Comparison of ENCODE assay signal across 14 cellular contexts in genomic region chr10:86727992-86728559, GRCh38. TPM values are rescaled to one million over a fixed set of nuclear protein-coding genes. Genes with fewer than 3 reads are reported as not detected.
"Had no signal": no experiment of that assay in that cellular context is flagged by ENCODE, and none has a peak within 500 bp of the region (broad histone marks: within the 10 kb centered on the region; RNA-seq: fewer than 3 reads in every experiment).

No MANE protein-coding gene starts in this region.

- H3K4me3 Mint-ChIP-seq: activated naive CD4-positive, alpha-beta T cell treated with anti-CD3 and anti-CD28 coated beads, Interleukin-2, amount 50 U/mL, for 24 hours; naive B cell; T-helper 17 cell had no signal

- DNase-seq: activated effector memory CD4-positive, alpha-beta T cell treated with Interleukin-2 at 50 U/mL for 16 hours; amniotic stem cell; body of pancreas; effector memory CD4-positive, alpha-beta T cell; head of caudate nucleus; left lung; naive B cell; stimulated activated CD4-positive, alpha-beta T cell treated with anti-CD3 and anti-CD28 coated beads, Interleukin-4, amount 100 ng/mL, for 4 hours; T-helper 17 cell had no signal

- H3K27ac ChIP-seq: body of pancreas, epithelial cell of prostate, left lung, neutrophil, tibial nerve had no signal

- H3K36me3 ChIP-seq: left lung, neutrophil, tibial nerve had no signal

- H3K36me3 Mint-ChIP-seq: activated naive CD4-positive, alpha-beta T cell treated with anti-CD3 and anti-CD28 coated beads, Interleukin-2, amount 50 U/mL, for 24 hours; naive B cell had no signal

- FAIRE-seq: keratinocyte had no signal

- H3K9me3 ChIP-seq: body of pancreas, left lung, neutrophil, tibial nerve had no signal

- H3K9me3 Mint-ChIP-seq: activated naive CD4-positive, alpha-beta T cell treated with anti-CD3 and anti-CD28 coated beads, Interleukin-2, amount 50 U/mL, for 24 hours had no signal

- ATAC-seq: body of pancreas, left lung, T-helper 17 cell had no signal

- H3K27me3 ChIP-seq: body of pancreas, tibial nerve had no signal

- H3K4me1 ChIP-seq: tibial nerve had no signal

- H3K27ac Mint-ChIP-seq: activated naive CD4-positive, alpha-beta T cell treated with anti-CD3 and anti-CD28 coated beads, Interleukin-2, amount 50 U/mL, for 24 hours; naive B cell; T-helper 17 cell had no signal

- H3K4me3 ChIP-seq: body of pancreas, left lung, tibial nerve had no signal

RNA-seq across cellular contexts. Expression of gene LDB3, which starts 59.8 kb away (rescaled TPM):
- total RNA-seq: T-helper 17 cell had no signal
